10 cellular contexts compared by ENCODE assay signal in genomic region chr6:142478117-142478516, GRCh38.
DNase-seq lines count a peak whose midpoint lies in the region; ATAC-seq and TF ChIP-seq lines count a peak whose summit lies in the region.
"Had no signal": no experiment of that assay in that cellular context is flagged by ENCODE, and none has a peak within 500 bp of the region (broad histone marks: within the 10 kb centered on the region; RNA-seq: fewer than 3 reads in every experiment).

No MANE protein-coding gene starts in this region.

- TF ChIP-seq CTCF in RWPE1 (conservative IDR thresholded peaks at IDR 0.05; ENCODE audit: low read depth) (no peak), lower leg skin (IDR thresholded peaks at IDR 0.05) (no peak)

- no peak for TF ChIP-seq POLR2A in lower leg skin (IDR thresholded peaks at IDR 0.05)

- no peak overlapping the region for H3K4me3 ChIP-seq in lower leg skin (ENCODE audit: low read depth, poor library complexity, severe bottlenecking)

- no peak overlapping the region for H3K27ac ChIP-seq in RWPE1

- peak; percentile 74 for DNase-seq in EL
- DNase-seq in RWPE1 (ENCODE audit: low spot score), result peak; percentile 17
- DNase-seq in hepatic stellate cell (ENCODE audit: low spot score), result peak; percentile 7
- DNase-seq in lower leg skin (ENCODE audit: low spot score in 2 of 2), result no peak
- no peak for DNase-seq in superior temporal gyrus (ENCODE audit: extremely low spot score)
- DNase-seq in posterior vena cava (ENCODE audit: low spot score), result no peak
- DNase-seq in NCI-H187 (lab: John Stamatoyannopoulos, UW), result no peak
- DNase-seq: activated gamma-delta T cell, NCI-H2081 treated with DMSO at 0.1 percent for 48 hours had no signal

- 86 to 90% methylated on average over 2 of the region's 2 CpGs for WGBS in lower leg skin, 2 donors

- intact Hi-C loops in lower leg skin (cut with DNase I; ENCODE audit: low total_unique reads), result no loop called here
- intact Hi-C loops in posterior vena cava (cut with DNase I), result no loop called here

- CTCF ChIA-PET in RWPE1 (lab: Yijun Ruan, JAX), result no interaction called here

- POLR2A ChIA-PET in RWPE1 (lab: Yijun Ruan, JAX; ENCODE audit: low non-redundant PET), result no interaction called here

- ATAC-seq in HG02943 (IDR thresholded peaks at IDR 0.05; ENCODE audit: low read depth, unreplicated experiment), result peak; percentile 49

Comparison
In these comparisons a context has a peak if more than half of its experiments do, and no peak if none do; other contexts are left out.
1. DNase-seq: peak in EL (single experiment), RWPE1 (single experiment) and hepatic stellate cell (single experiment); none in lower leg skin (0 of 2), superior temporal gyrus (single experiment), posterior vena cava (single experiment) and NCI-H187 (0 of 2).